ENCODE assay signal across 20 cellular contexts in the genomic region with DNA sequence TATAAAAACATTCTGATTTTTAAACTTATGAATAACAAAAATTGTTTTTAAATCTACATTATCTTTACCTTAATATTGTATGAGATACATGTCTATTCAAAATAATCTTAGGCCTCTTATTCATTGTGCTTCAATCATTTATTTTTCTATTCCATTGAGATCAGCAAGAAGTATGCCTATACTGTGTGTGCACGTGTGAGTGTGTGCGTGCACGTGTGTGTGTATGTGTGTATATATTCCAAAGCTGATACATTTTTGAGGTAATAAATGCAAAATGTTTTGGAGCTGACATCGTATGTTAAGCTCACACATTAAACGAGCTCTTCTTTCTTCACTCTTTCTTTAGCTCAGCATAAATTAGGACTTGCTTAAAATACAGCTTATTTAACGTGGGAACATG.
A peak's percentile ranks its signal among the peaks of the same experiment; 100 is the strongest.
DNase-seq lines count a peak whose midpoint lies in the region; ATAC-seq, FAIRE-seq and TF ChIP-seq lines count a peak whose summit lies in the region.
"Had no signal": no experiment of that assay in that cellular context is flagged by ENCODE, and none has a peak within 500 bp of the region (broad histone marks: within the 10 kb centered on the region; RNA-seq: fewer than 3 reads in every experiment).

No MANE protein-coding gene starts in this region.

- no peak for TF ChIP-seq CTCF in OCI-LY1 (IDR thresholded peaks at IDR 0.05; ENCODE audit: low read length)
- TF ChIP-seq CTCF in keratinocyte (optimal IDR thresholded peaks at IDR 0.05 in 1 of 3, IDR thresholded peaks at IDR 0.05 in 1 of 3, conservative IDR thresholded peaks at IDR 0.05 in 1 of 3; ENCODE audit: extremely low read depth in 1 of 3, insufficient read depth in 2 of 3, low read length in 3 of 3), result no peak
- no peak for TF ChIP-seq CTCF in mesothelial cell of epicardium (IDR thresholded peaks at IDR 0.05; ENCODE audit: unreplicated experiment)

- no peaks in the 10 kb centered on the region for H3K36me3 Mint-ChIP-seq in mesothelial cell of epicardium
- H3K36me3 Mint-ChIP-seq: CD4-positive, CD25-positive, alpha-beta regulatory T cell; CD8-positive, alpha-beta T cell had no signal

- H3K9me3 ChIP-seq in OCI-LY1 (ENCODE audit: low read length), result no peaks in the 10 kb centered on the region
- no peaks in the 10 kb centered on the region for H3K9me3 ChIP-seq in keratinocyte (ENCODE audit: control insufficient read depth, low read depth, low read length)
- H3K9me3 ChIP-seq: BLaER1, Caco-2 had no signal

- H3K4me3 Mint-ChIP-seq in mesothelial cell of epicardium, result no peak overlapping the region
- H3K4me3 Mint-ChIP-seq: B cell; CD4-positive, CD25-positive, alpha-beta regulatory T cell; CD8-positive, alpha-beta T cell had no signal

- H3K27ac ChIP-seq in OCI-LY1 (ENCODE audit: low read depth, low read length, poor library complexity, severe bottlenecking) (no peak overlapping the region), keratinocyte (ENCODE audit: control insufficient read depth, insufficient read depth, low read length) (no peak overlapping the region)
- H3K27ac ChIP-seq: BLaER1, C4-2B, GM23248 had no signal

- H3K36me3 ChIP-seq in OCI-LY1 (ENCODE audit: insufficient read depth, low read length) (no peaks in the 10 kb centered on the region; the same call in 1 of the 2 replicates), keratinocyte (ENCODE audit: control insufficient read depth in 2 of 2, extremely low read depth in 1 of 2, insufficient read depth in 2 of 2, low read length in 2 of 2) (no peaks in the 10 kb centered on the region)
- H3K36me3 ChIP-seq: BLaER1 had no signal

- H3K4me2 ChIP-seq in OCI-LY1 (ENCODE audit: low read length), result no peak overlapping the region
- no peak overlapping the region for H3K4me2 ChIP-seq in keratinocyte (ENCODE audit: control insufficient read depth, extremely low read depth, insufficient read depth, low read depth, low read length)
- H3K4me2 ChIP-seq: BLaER1 had no signal

- DNase-seq in keratinocyte (ENCODE audit: low read depth, low spot score) (no peak), mesothelial cell of epicardium (ENCODE audit: low spot score in 2 of 2, unreplicated experiment in 2 of 2) (no peak), amniotic stem cell (lab: John Stamatoyannopoulos, UW) (no peak)
- DNase-seq: 8988T; Caco-2; CD4-positive, CD25-positive, alpha-beta regulatory T cell; CD8-positive, alpha-beta T cell; DMS153; DND-41; GM23248; H7; HCEC 1CT had no signal

- H3F3A ChIP-seq in OCI-LY1 (ENCODE audit: insufficient read depth, low read length), result no peaks in the 10 kb centered on the region

- H3K27me3 Mint-ChIP-seq in mesothelial cell of epicardium (ENCODE audit: low read depth), result no peaks in the 10 kb centered on the region
- H3K27me3 Mint-ChIP-seq: B cell; CD4-positive, CD25-positive, alpha-beta regulatory T cell had no signal

- H3K9me3 Mint-ChIP-seq in mesothelial cell of epicardium, result no peaks in the 10 kb centered on the region
- H3K9me3 Mint-ChIP-seq: CD8-positive, alpha-beta T cell had no signal

- no peaks in the 10 kb centered on the region for H3K79me2 ChIP-seq in OCI-LY1 (ENCODE audit: insufficient read depth, low read length)
- no peaks in the 10 kb centered on the region for H3K79me2 ChIP-seq in keratinocyte (ENCODE audit: control insufficient read depth, insufficient read depth, low read length)

- no peaks in the 10 kb centered on the region for H3K9me2 ChIP-seq in OCI-LY1 (ENCODE audit: low read depth, low read length)

- no peak overlapping the region for H3K27ac Mint-ChIP-seq in mesothelial cell of epicardium
- H3K27ac Mint-ChIP-seq: B cell; CD4-positive, CD25-positive, alpha-beta regulatory T cell; CD8-positive, alpha-beta T cell had no signal

- H3K4me3 ChIP-seq in OCI-LY1 (ENCODE audit: low read depth, low read length, poor library complexity, severe bottlenecking) (no peak overlapping the region), keratinocyte (ENCODE audit: control insufficient read depth in 2 of 3, extremely low read depth in 1 of 3, insufficient read depth in 2 of 3, low read depth in 1 of 3, low read length in 3 of 3) (no peak overlapping the region)
- H3K4me3 ChIP-seq: BLaER1, GM23248 had no signal

- peak overlapping the region; percentile 26; the same call in 1 of the 2 replicates for H2AFZ ChIP-seq in OCI-LY1 (ENCODE audit: low read length)
- H2AFZ ChIP-seq in keratinocyte (ENCODE audit: control insufficient read depth, low read length), result peak overlapping the region; percentile 13
- H2AFZ ChIP-seq: GM23248 had no signal

- H3K27me3 ChIP-seq in OCI-LY1 (ENCODE audit: insufficient read depth, low read length), result no peaks in the 10 kb centered on the region
- H3K27me3 ChIP-seq in keratinocyte (ENCODE audit: control insufficient read depth, extremely low read depth, insufficient read depth, low read length), result no peaks in the 10 kb centered on the region
- H3K27me3 ChIP-seq: BLaER1 had no signal

- no peak for ATAC-seq in GM21723 (IDR thresholded peaks at IDR 0.05; ENCODE audit: unreplicated experiment)
- ATAC-seq: CD8-positive, alpha-beta T cell had no signal

- H3K9ac ChIP-seq in OCI-LY1 (ENCODE audit: low read length) (no peak overlapping the region), keratinocyte (ENCODE audit: control insufficient read depth, extremely low read depth, insufficient read depth, low read length) (no peak overlapping the region)
- H3K9ac ChIP-seq: BLaER1, GM23248 had no signal

- H3K4me1 Mint-ChIP-seq in mesothelial cell of epicardium, result no peaks in the 10 kb centered on the region
- H3K4me1 Mint-ChIP-seq: B cell; CD4-positive, CD25-positive, alpha-beta regulatory T cell had no signal

- H3K9me1 ChIP-seq in keratinocyte (ENCODE audit: control insufficient read depth, extremely low read depth, insufficient read depth, low read length), result no peaks in the 10 kb centered on the region

- no peaks in the 10 kb centered on the region for H4K20me1 ChIP-seq in OCI-LY1 (ENCODE audit: insufficient read depth, low read length)
- no peaks in the 10 kb centered on the region for H4K20me1 ChIP-seq in keratinocyte (ENCODE audit: control insufficient read depth, extremely low read depth, insufficient read depth, low read length)
- H4K20me1 ChIP-seq: BLaER1 had no signal

- dilution Hi-C loops in keratinocyte (cut with MboI; ENCODE audit: extremely low pct_ligation_motif_present, low sequenced_read_pairs), result no loop called here

- FAIRE-seq in A204.1 (lab: Jason Lieb, UNC) (peak; percentile 54), keratinocyte (lab: Jason Lieb, UNC) (no peak)
- FAIRE-seq: GM12892, H1 had no signal

- H3K4me1 ChIP-seq in OCI-LY1 (ENCODE audit: insufficient read depth, low read length, severe bottlenecking), result peaks cover 14% of the 10 kb centered on the region
- H3K4me1 ChIP-seq in keratinocyte (ENCODE audit: control insufficient read depth, extremely low read depth, insufficient read depth, low read length), result no peaks in the 10 kb centered on the region
- H3K4me1 ChIP-seq: BLaER1, Caco-2 had no signal
